Comparison of ENCODE assay signal across 25 cellular contexts in the genomic region with DNA sequence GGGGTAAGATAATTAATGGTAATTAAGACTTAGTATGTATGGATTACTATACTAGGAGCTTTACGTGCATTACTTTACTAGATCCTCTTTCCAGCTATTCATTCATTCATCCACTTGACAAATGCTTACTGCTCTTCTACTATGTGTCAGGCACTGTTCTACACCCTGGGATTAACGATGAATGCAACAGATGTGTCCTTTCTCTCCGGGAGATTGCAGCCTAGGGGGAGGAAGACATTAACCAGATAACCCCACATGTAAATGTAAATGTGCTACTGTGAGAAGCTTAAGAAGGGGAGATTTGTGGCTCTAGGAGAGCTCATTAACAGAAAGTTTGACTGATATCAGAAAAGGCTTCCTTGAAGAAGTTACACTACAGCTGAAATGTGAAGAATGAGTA. TPM values are rescaled to one million over a fixed set of nuclear protein-coding genes. Genes with fewer than 3 reads are reported as not detected.
"Had no signal": no experiment of that assay in that cellular context is flagged by ENCODE, and none has a peak within 500 bp of the region (broad histone marks: within the 10 kb centered on the region; RNA-seq: fewer than 3 reads in every experiment).

No MANE protein-coding gene starts in this region.

- H3K4me1 ChIP-seq: pancreas, prostate gland had no signal

- H3K9me3 ChIP-seq: heart right ventricle, pancreas, prostate gland, tibial nerve had no signal

- H3K4me3 ChIP-seq: heart right ventricle, pancreas, prostate gland, tibial nerve had no signal

- H3K36me3 ChIP-seq: heart right ventricle, pancreas, prostate gland had no signal

- H3K27me3 ChIP-seq: foreskin keratinocyte had no signal

- DNase-seq: activated CD4-positive, alpha-beta memory T cell treated with anti-CD3 and anti-CD28 coated beads, Interleukin-2, amount 10 ng/mL, durations not matched to agents 7 days and 5 days; activated CD4-positive, alpha-beta T cell treated with anti-CD3 and anti-CD28 coated beads for 1 hour; activated CD4-positive, alpha-beta T cell treated with anti-CD3 and anti-CD28 coated beads, Interleukin-2, amount 10 ng/mL, durations not matched to agents 7 days and 5 days; activated CD8-positive, alpha-beta memory T cell treated with anti-CD3 and anti-CD28 coated beads, Interleukin-2, amount 50 U/mL, for 48 hours; activated gamma-delta T cell; activated naive CD4-positive, alpha-beta T cell treated with anti-CD3 and anti-CD28 coated beads, Interleukin-2, amount 10 ng/mL, durations not matched to agents 7 days and 5 days; activated T-cell treated with anti-CD3 and anti-CD28 coated beads, Interleukin-2, amount 50 U/mL, for 24 hours; amygdala; caudate nucleus; foreskin keratinocyte; heart right ventricle; midbrain; naive thymus-derived CD4-positive, alpha-beta T cell; nucleus accumbens; pancreas; stimulated activated CD4-positive, alpha-beta T cell treated with anti-CD3 and anti-CD28 coated beads, Interleukin-15, amount 100 ng/mL, for 24 hours; stimulated activated CD4-positive, alpha-beta T cell treated with anti-CD3 and anti-CD28 coated beads, Interleukin-2, amount 100 ng/mL, for 24 hours; stimulated activated naive CD4-positive, alpha-beta T cell treated with Interleukin-2 at 50 U/mL for 16 hours; T-helper 9 cell had no signal

- H3K27ac ChIP-seq: foreskin keratinocyte, heart right ventricle, pancreas, prostate gland, tibial nerve had no signal

- ATAC-seq: esophagus mucosa; foreskin keratinocyte; heart right ventricle; naive thymus-derived CD4-positive, alpha-beta T cell; pancreas had no signal

RNA-seq across cellular contexts. Expression of a gene that starts 1.7 kb away (rescaled TPM):
- total RNA-seq: activated CD4-positive, alpha-beta memory T cell treated with anti-CD3 and anti-CD28 coated beads, Interleukin-2, amount 10 ng/mL, durations not matched to agents 7 days and 5 days; endothelial cell of umbilical vein; heart right ventricle; temporal lobe had no signal
- polyA plus RNA-seq: endothelial cell of umbilical vein, neural cell had no signal
